27 cellular contexts compared by ENCODE assay signal in the genomic region with DNA sequence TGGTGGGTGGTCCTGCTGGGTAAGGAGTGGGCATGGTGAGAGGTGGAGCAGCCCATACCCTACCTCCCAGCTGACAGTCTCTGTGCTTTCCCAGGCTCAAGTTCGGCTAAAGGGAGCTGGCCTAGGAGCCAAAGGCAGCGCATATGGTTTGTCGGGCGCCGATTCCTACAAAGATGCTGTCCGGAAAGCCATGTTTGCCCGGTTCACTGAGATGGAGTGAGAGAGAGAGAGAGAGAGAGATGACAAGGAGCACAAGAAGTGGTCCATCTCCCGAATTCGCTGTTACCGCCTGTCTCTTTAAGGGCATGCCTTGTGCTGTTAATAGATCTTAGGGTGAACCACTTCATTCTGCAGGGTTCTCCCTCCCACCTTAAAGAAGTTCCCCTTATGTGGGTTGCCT. TPM values are rescaled to one million over a fixed set of nuclear protein-coding genes. Genes with fewer than 3 reads are reported as not detected.
DNase-seq lines count a peak whose midpoint lies in the region; ATAC-seq, FAIRE-seq and TF ChIP-seq lines count a peak whose summit lies in the region.
"Had no signal": no experiment of that assay in that cellular context is flagged by ENCODE, and none has a peak within 500 bp of the region (broad histone marks: within the 10 kb centered on the region; RNA-seq: fewer than 3 reads in every experiment).

No MANE protein-coding gene starts in this region.

- peaks cover 9% of the 10 kb centered on the region for H3K4me1 Mint-ChIP-seq in stimulated activated effector memory CD8-positive, alpha-beta T cell treated with anti-CD3 and anti-CD28 coated beads, Interleukin-12 subunit alpha, Interleukin-12 subunit beta, amount 100 ng/mL, for 72 hours
- H3K4me1 Mint-ChIP-seq in endodermal cell: no peaks in the 10 kb centered on the region

- POLR2A ChIA-PET in RWPE1 (lab: Yijun Ruan, JAX; ENCODE audit: low non-redundant PET): no interaction called here

- no peaks in the 10 kb centered on the region for H3K9me3 Mint-ChIP-seq in stimulated activated effector memory CD8-positive, alpha-beta T cell treated with anti-CD3 and anti-CD28 coated beads, Interleukin-12 subunit alpha, Interleukin-12 subunit beta, amount 100 ng/mL, for 72 hours
- H3K9me3 Mint-ChIP-seq in endodermal cell: no peaks in the 10 kb centered on the region
- H3K9me3 Mint-ChIP-seq: CD4-positive, CD25-positive, alpha-beta regulatory T cell had no signal

- no peaks in the 10 kb centered on the region for H3K27me3 Mint-ChIP-seq in endodermal cell (ENCODE audit: insufficient read depth)
- H3K27me3 Mint-ChIP-seq: CD4-positive, CD25-positive, alpha-beta regulatory T cell had no signal

- H3K4me1 ChIP-seq in kidney (ENCODE audit: control insufficient read depth in 1 of 2, insufficient read depth in 1 of 2, low read depth in 1 of 2, low read length in 2 of 2): peaks cover 0 to 2% of the 10 kb centered on the region in 2 donors
- H3K4me1 ChIP-seq in endodermal cell (ENCODE audit: control insufficient read depth, insufficient read depth, low read length): no peaks in the 10 kb centered on the region

- CTCF ChIA-PET in RWPE1 (lab: Yijun Ruan, JAX): no interaction called here

- H3K9ac ChIP-seq in kidney (ENCODE audit: low read length in 2 of 2) (no peak overlapping the region), endodermal cell (ENCODE audit: extremely low read depth, low read length, poor library complexity, severe bottlenecking) (no peak overlapping the region)
- H3K9ac ChIP-seq: BLaER1 had no signal

- H3K36me3 ChIP-seq in kidney (ENCODE audit: control insufficient read depth in 1 of 2, insufficient read depth in 2 of 2, low read length in 2 of 2) (peaks cover 61 to 78% of the 10 kb centered on the region in 2 donors), endodermal cell (ENCODE audit: control insufficient read depth, insufficient read depth, low read length) (peaks cover 74% of the 10 kb centered on the region)

- ATAC-seq in stimulated activated effector memory CD8-positive, alpha-beta T cell treated with anti-CD3 and anti-CD28 coated beads, Interleukin-12 subunit alpha, Interleukin-12 subunit beta, amount 100 ng/mL, for 72 hours: no peak
- ATAC-seq: Panc1 had no signal

- 93 to 98% methylated on average over 6 to 10 of the region's 10 CpGs for WGBS in endodermal cell (ENCODE audit: insufficient coverage in 1 of 2, insufficient read length in 1 of 2), 2 experiments

- no peak overlapping the region for H3K4me3 ChIP-seq in kidney (ENCODE audit: low read length in 2 of 2)
- no peak overlapping the region for H3K4me3 ChIP-seq in endodermal cell (ENCODE audit: low read length)
- H3K4me3 ChIP-seq: BLaER1 had no signal

- peak overlapping the region; percentile 23 for H3K27ac Mint-ChIP-seq in stimulated activated effector memory CD8-positive, alpha-beta T cell treated with anti-CD3 and anti-CD28 coated beads, Interleukin-12 subunit alpha, Interleukin-12 subunit beta, amount 100 ng/mL, for 72 hours
- H3K27ac Mint-ChIP-seq in endodermal cell: no peak overlapping the region

- H3K27ac ChIP-seq in RWPE1: peak overlapping the region; percentile 53
- no peak overlapping the region for H3K27ac ChIP-seq in kidney (ENCODE audit: low read depth in 2 of 2, low read length in 2 of 2)
- H3K27ac ChIP-seq in endodermal cell (ENCODE audit: low read depth, low read length): no peak overlapping the region
- H3K27ac ChIP-seq: BLaER1, HL-60 had no signal

- H3K36me3 Mint-ChIP-seq in stimulated activated effector memory CD8-positive, alpha-beta T cell treated with anti-CD3 and anti-CD28 coated beads, Interleukin-12 subunit alpha, Interleukin-12 subunit beta, amount 100 ng/mL, for 72 hours: peaks cover 98% of the 10 kb centered on the region
- peaks cover 59% of the 10 kb centered on the region for H3K36me3 Mint-ChIP-seq in endodermal cell (ENCODE audit: low read depth)

- H3K4me3 Mint-ChIP-seq in stimulated activated effector memory CD8-positive, alpha-beta T cell treated with anti-CD3 and anti-CD28 coated beads, Interleukin-12 subunit alpha, Interleukin-12 subunit beta, amount 100 ng/mL, for 72 hours: no peak overlapping the region
- H3K4me3 Mint-ChIP-seq in endodermal cell: no peak overlapping the region

- H3K9me3 ChIP-seq in kidney (ENCODE audit: control insufficient read depth in 1 of 2, low read length in 2 of 2) (no peaks in the 10 kb centered on the region), endodermal cell (ENCODE audit: control insufficient read depth, low read length) (no peaks in the 10 kb centered on the region)
- H3K9me3 ChIP-seq: BLaER1 had no signal

- FAIRE-seq in kidney (lab: Jason Lieb, UNC): no peak
- FAIRE-seq: GM18507, H54 had no signal

- TF ChIP-seq CTCF in RWPE1 (conservative IDR thresholded peaks at IDR 0.05; ENCODE audit: low read depth) (no peak), kidney (IDR thresholded peaks at IDR 0.05; ENCODE audit: borderline replicate concordance, extremely low read depth, insufficient read depth) (no peak), endodermal cell (conservative IDR thresholded peaks at IDR 0.05) (no peak)

- intact Hi-C loops in kidney (cut with DNase I): no loop called here

- no peaks in the 10 kb centered on the region for H3K27me3 ChIP-seq in endodermal cell (ENCODE audit: control insufficient read depth, insufficient read depth, low read length, poor library complexity, severe bottlenecking)
- H3K27me3 ChIP-seq: BLaER1 had no signal

- peak; percentile 37 for DNase-seq in activated effector memory CD4-positive, alpha-beta T cell treated with anti-CD3 and anti-CD28 coated beads, Interleukin-2, amount 50 U/mL, for 16 hours
- DNase-seq in activated effector memory CD4-positive, alpha-beta T cell treated with Interleukin-2 at 50 U/mL for 16 hours: no peak
- DNase-seq in RWPE1 (ENCODE audit: low spot score) (no peak), kidney (peak; percentile 32), hippocampal formation (lab: John Stamatoyannopoulos, UW) (no peak), endodermal cell (no peak)
- no peak for DNase-seq in stimulated activated effector memory CD8-positive, alpha-beta T cell treated with anti-CD3 and anti-CD28 coated beads, Interleukin-12 subunit alpha, Interleukin-12 subunit beta, amount 100 ng/mL, for 72 hours (ENCODE audit: low spot score in 2 of 2)
- DNase-seq: 8988T; ACHN; CD4-positive, CD25-positive, alpha-beta regulatory T cell; DMS153; DND-41; Karpas-422; NCI-H1092 treated with DMSO at 0.1 percent for 48 hours; NCI-H1436; NCI-H187; NCI-H2081 treated with DMSO at 0.1 percent for 48 hours; NCI-H2171; NCI-H226; NCI-H510A; NCI-H69; SIG-M5 had no signal

RNA-seq across cellular contexts. Expression of gene RBM5, which starts 29.5 kb away (rescaled TPM):
- total RNA-seq in kidney (149 TPM), endodermal cell (100 to 1,000 TPM; 153 to 166 TPM)
- polyA plus RNA-seq in kidney (ENCODE audit: insufficient read depth, low read depth, low replicate concordance): 51.0 TPM
- polyA plus RNA-seq in endodermal cell (2013, experiment 1 of 2): 243 TPM
- 213 TPM for polyA plus RNA-seq in endodermal cell (2013, experiment 2 of 2)

RNA-seq across cellular contexts. Expression of gene SEMA3F, which starts 36.9 kb away (rescaled TPM):
- total RNA-seq in kidney: 39.9 TPM
- polyA plus RNA-seq in kidney (ENCODE audit: insufficient read depth, low read depth, low replicate concordance): 36.7 TPM
- total RNA-seq in endodermal cell: 10 to 100 TPM; 44.8 to 63.2 TPM
- 32.1 TPM for polyA plus RNA-seq in endodermal cell (2013, experiment 1 of 2)
- 33.4 TPM for polyA plus RNA-seq in endodermal cell (2013, experiment 2 of 2)
- polyA plus RNA-seq: CD4-positive, CD25-positive, alpha-beta regulatory T cell had no signal

Comparison
In these comparisons a context has a peak if more than half of its experiments do, and no peak if none do; other contexts are left out.
1. DNase-seq: peak in activated effector memory CD4-positive, alpha-beta T cell treated with anti-CD3 and anti-CD28 coated beads, Interleukin-2, amount 50 U/mL, for 16 hours (single experiment) and kidney (single experiment); none in activated effector memory CD4-positive, alpha-beta T cell treated with Interleukin-2 at 50 U/mL for 16 hours (single experiment), RWPE1 (single experiment), stimulated activated effector memory CD8-positive, alpha-beta T cell treated with anti-CD3 and anti-CD28 coated beads, Interleukin-12 subunit alpha, Interleukin-12 subunit beta, amount 100 ng/mL, for 72 hours (0 of 2), hippocampal formation (0 of 2) and endodermal cell (single experiment).